Comparison of ENCODE assay signal across 7 cellular contexts in the genomic region with DNA sequence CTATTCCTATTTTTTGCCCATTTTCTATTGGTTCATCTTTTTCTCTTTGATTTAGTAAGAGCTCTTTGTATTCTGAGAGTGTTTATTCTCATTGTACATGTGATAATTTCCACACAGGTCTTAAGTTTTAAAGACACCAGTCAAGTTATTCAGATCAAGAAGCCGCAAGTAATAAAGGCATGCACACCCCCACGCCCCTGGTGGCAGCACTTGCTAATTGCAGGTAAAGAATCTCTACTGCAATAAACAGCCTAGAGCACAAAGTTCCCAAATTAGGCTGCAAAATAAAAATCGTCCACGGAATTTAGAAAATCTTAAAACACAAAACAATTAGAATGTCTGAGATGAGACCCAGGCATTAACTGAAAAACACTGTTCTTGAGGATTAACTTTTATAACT. TPM values are rescaled to one million over a fixed set of nuclear protein-coding genes. Genes with fewer than 3 reads are reported as not detected.
DNase-seq lines count a peak whose midpoint lies in the region; ATAC-seq, FAIRE-seq and TF ChIP-seq lines count a peak whose summit lies in the region.

No MANE protein-coding gene starts in this region.

- H3K9me3 ChIP-seq in MM.1S (replicated peaks; ENCODE audit: insufficient read depth, low read length) (no peaks in the 10 kb centered on the region), pancreas (no peaks in the 10 kb centered on the region)

- H3K36me3 ChIP-seq in MM.1S (replicated peaks; ENCODE audit: insufficient read depth, low read length) (peaks cover 14% of the 10 kb centered on the region), pancreas (no peaks in the 10 kb centered on the region)

- no peak overlapping the region for H2AFZ ChIP-seq in MM.1S (ENCODE audit: low read length)

- H3K27ac ChIP-seq in MM.1S (ENCODE audit: low read length), result no peak overlapping the region
- no peak overlapping the region for H3K27ac ChIP-seq in pancreas

- intact Hi-C loops in pancreas (cut with DNase I), result no loop called here

- no peak overlapping the region for H3K4me3 ChIP-seq in MM.1S (ENCODE audit: low read length)
- no peak overlapping the region for H3K4me3 ChIP-seq in astrocyte of the spinal cord (ENCODE audit: low read depth, low read length)
- H3K4me3 ChIP-seq in pancreas, result no peak overlapping the region

- no peaks in the 10 kb centered on the region for H3K4me1 ChIP-seq in MM.1S (ENCODE audit: low read length)
- no peaks in the 10 kb centered on the region for H3K4me1 ChIP-seq in pancreas

- DNase-seq in GM10248 (ENCODE audit: extremely low spot score) (no peak), MM.1S (peak; percentile 25), astrocyte of the spinal cord (ENCODE audit: low read depth, low spot score) (no peak), pancreas (peak in 1 of 6 donors; percentile 28)

- H3K79me2 ChIP-seq in MM.1S (ENCODE audit: low read length), result peaks cover 3% of the 10 kb centered on the region; the same call in 1 of the 2 replicates

- CTCF ChIA-PET in GM10248 (lab: Yijun Ruan, JAX), result interaction anchor here (0.9 to 3.4 kb wide), 3 partner anchors 8 to 236 kb away, joined by 3 to 19 read pairs (median 5); no protein-coding TSS in a partner anchor

- H3K9me2 ChIP-seq in MM.1S (replicated peaks; ENCODE audit: insufficient read depth, low read length), result no peaks in the 10 kb centered on the region

- H3F3A ChIP-seq in MM.1S (ENCODE audit: insufficient read depth, low read length), result no peaks in the 10 kb centered on the region

- POLR2A ChIA-PET in GM10248 (lab: Yijun Ruan, JAX), result no interaction called here

- H3K9ac ChIP-seq in MM.1S (ENCODE audit: low read length), result no peak overlapping the region

- ATAC-seq in pancreas (peak in 2 of 4 donors; percentile 39 to 60), GM21528 (IDR thresholded peaks at IDR 0.05; ENCODE audit: low FRiP score, unreplicated experiment) (no peak), HG03175 (IDR thresholded peaks at IDR 0.05; ENCODE audit: unreplicated experiment) (no peak), HG02623 (IDR thresholded peaks at IDR 0.05; ENCODE audit: unreplicated experiment) (no peak)

- in situ Hi-C loops in astrocyte of the spinal cord (cut with HindIII; ENCODE audit: low sequenced_read_pairs), result no loop called here

- TF ChIP-seq CTCF in GM10248 (IDR thresholded peaks at IDR 0.05; ENCODE audit: control extremely low read depth, extremely low read depth, low read depth, missing control alignments), result peak; percentile 16
- TF ChIP-seq CTCF in MM.1S (IDR thresholded peaks at IDR 0.05; ENCODE audit: low read length), result peak; percentile 77
- TF ChIP-seq CTCF in astrocyte of the spinal cord (IDR thresholded peaks at IDR 0.05; ENCODE audit: low read depth, low read length), result peak; percentile 50
- TF ChIP-seq CTCF in pancreas (IDR thresholded peaks at IDR 0.05), result peak in 3 of 4 donors; percentile 18 to 43 (median 18)

- WGBS in pancreas, 2 donors, result 47 to 50% methylated on average over 4 of the region's 4 CpGs

- H3K4me2 ChIP-seq in MM.1S (ENCODE audit: low read depth, low read length), result no peak overlapping the region

- no peak for FAIRE-seq in pancreas (lab: Jason Lieb, UNC)

- H3K27me3 ChIP-seq in MM.1S (replicated peaks; ENCODE audit: insufficient read depth, low read length) (no peaks in the 10 kb centered on the region), pancreas (no peaks in the 10 kb centered on the region)

- no peaks in the 10 kb centered on the region for H4K20me1 ChIP-seq in MM.1S (ENCODE audit: insufficient read depth, low read length)

RNA-seq across cellular contexts. Expression of gene ST3GAL5, which starts 45.2 kb away (rescaled TPM):
- total RNA-seq in pancreas, result 10 to 100 TPM in 1 of 6 donors, 1 to 10 TPM in 5; 4.4 to 11.4 (median 5.4) TPM
- 10 to 100 TPM in 1 of 2 donors, 1 to 10 TPM in 1; 9.3 to 14.5 TPM for polyA plus RNA-seq in pancreas

Comparison
In these comparisons a context has a peak if more than half of its experiments do, and no peak if none do; other contexts are left out.
1. CTCF ChIP-seq: peak in every context shown above with its lines; median percentile 77 in MM.1S; 50 in astrocyte of the spinal cord; 18 in pancreas; 16 in GM10248.